In genomic region chr2:177393824-177394614, GRCh38 we compare ENCODE assay signal across 8 cellular contexts. TPM values are rescaled to one million over a fixed set of nuclear protein-coding genes. Genes with fewer than 3 reads are reported as not detected.
A peak's percentile ranks its signal among the peaks of the same experiment; 100 is the strongest.
DNase-seq lines count a peak whose midpoint lies in the region; ATAC-seq and TF ChIP-seq lines count a peak whose summit lies in the region.

No MANE protein-coding gene starts in this region.

- H3K9me3 Mint-ChIP-seq in memory B cell: no peaks in the 10 kb centered on the region

- ATAC-seq in memory B cell (ENCODE audit: low read depth): no peak
- no peak for ATAC-seq in GM18858 (IDR thresholded peaks at IDR 0.05; ENCODE audit: unreplicated experiment)
- ATAC-seq in omental fat pad (ENCODE audit: low FRiP score): no peak

- no peak for TF ChIP-seq CTCF in left ventricle myocardium inferior (IDR thresholded peaks at IDR 0.05; ENCODE audit: borderline replicate concordance)
- TF ChIP-seq CTCF in astrocyte of the cerebellum (IDR thresholded peaks at IDR 0.05; ENCODE audit: low read depth, low read length, missing control alignments): no peak
- no peak for TF ChIP-seq CTCF in uterus (IDR thresholded peaks at IDR 0.05)
- no peak for TF ChIP-seq CTCF in omental fat pad (IDR thresholded peaks at IDR 0.05)

- in situ Hi-C loops in astrocyte of the cerebellum (cut with HindIII; ENCODE audit: low sequenced_read_pairs): no loop called here

- H3K4me1 ChIP-seq in left ventricle myocardium inferior: peaks cover 84% of the 10 kb centered on the region
- H3K4me1 ChIP-seq in uterus: no peaks in the 10 kb centered on the region

- no peak overlapping the region for H3K27ac ChIP-seq in left ventricle myocardium inferior (replicated peaks)
- peak overlapping the region in 1 of 2 donors; percentile 70 for H3K27ac ChIP-seq in uterus

- intact Hi-C loops in left ventricle myocardium inferior (cut with micrococcal nuclease): no loop called here
- intact Hi-C loops in cardiac septum (cut with DNase I): no loop called here
- intact Hi-C loops in uterus (cut with DNase I; ENCODE audit: low total_unique reads): no loop called here

- DNase-seq in left ventricle myocardium inferior (no peak), cardiac septum (ENCODE audit: low spot score) (no peak), astrocyte of the cerebellum (ENCODE audit: low read depth) (no peak), memory B cell (ENCODE audit: low spot score in 2 of 2) (no peak), uterus (no peak), UCSD-AML1 (lab: John Stamatoyannopoulos, UW; ENCODE audit: unreplicated experiment) (no peak), omental fat pad (ENCODE audit: low spot score) (no peak)

- H3K4me1 Mint-ChIP-seq in memory B cell: peaks cover 41% of the 10 kb centered on the region

- H3K27me3 ChIP-seq in left ventricle myocardium inferior (ENCODE audit: low read depth) (no peaks in the 10 kb centered on the region), uterus (no peaks in the 10 kb centered on the region)

- H3K27ac Mint-ChIP-seq in memory B cell: no peak overlapping the region

- H3K4me3 ChIP-seq in left ventricle myocardium inferior (peak overlapping the region; percentile 92), astrocyte of the cerebellum (ENCODE audit: low read depth, low read length) (peak overlapping the region; percentile 67), uterus (peak overlapping the region; percentile 53 to 74)

- H3K36me3 Mint-ChIP-seq in memory B cell: peaks cover 6% of the 10 kb centered on the region

- TF ChIP-seq POLR2A in uterus (IDR thresholded peaks at IDR 0.05): no peak

- H3K27me3 Mint-ChIP-seq in memory B cell: no peaks in the 10 kb centered on the region

- peak overlapping the region; percentile 96 for H3K4me3 Mint-ChIP-seq in memory B cell

- H3K36me3 ChIP-seq in left ventricle myocardium inferior (no peaks in the 10 kb centered on the region), uterus (no peaks in the 10 kb centered on the region)

- H3K9me3 ChIP-seq in left ventricle myocardium inferior (replicated peaks) (no peaks in the 10 kb centered on the region), uterus (no peaks in the 10 kb centered on the region)

RNA-seq across cellular contexts. Expression of gene AGPS, which starts 1.4 kb away (rescaled TPM):
- total RNA-seq in left ventricle myocardium inferior (26.4 TPM), cardiac septum (27.5 TPM), uterus (10 to 100 TPM; 10.2 to 64.4 (median 40.0) TPM), omental fat pad (10 to 100 TPM; 21.6 to 33.0 (median 29.0) TPM)
